ENCODE assay signal across 19 cellular contexts in genomic region chrX:137748827-137749226, GRCh38.
"Had no signal": no experiment of that assay in that cellular context is flagged by ENCODE, and none has a peak within 500 bp of the region (broad histone marks: within the 10 kb centered on the region; RNA-seq: fewer than 3 reads in every experiment).

No MANE protein-coding gene starts in this region.

- H3K36me3 ChIP-seq: cardiac muscle cell, esophagus squamous epithelium, left lung, upper lobe of right lung had no signal

- H3K9me3 ChIP-seq: esophagus squamous epithelium, left lung, testis, upper lobe of right lung had no signal

- H3K27me3 Mint-ChIP-seq: activated naive CD8-positive, alpha-beta T cell treated with anti-CD3 and anti-CD28 coated beads, Interleukin-2, amount 50 U/mL, for 24 hours; memory B cell; stimulated activated naive CD8-positive, alpha-beta T cell treated with anti-CD3 and anti-CD28 coated beads, Interleukin-15, amount 100 ng/mL, for 72 hours had no signal

- H3K27ac Mint-ChIP-seq: activated CD8-positive, alpha-beta T cell treated with anti-CD3 and anti-CD28 coated beads, Interleukin-2, amount 10 ng/mL, durations not matched to agents 7 days and 5 days; activated naive CD8-positive, alpha-beta T cell treated with anti-CD3 and anti-CD28 coated beads, Interleukin-2, amount 50 U/mL, for 24 hours; memory B cell; nephron progenitor cell; stimulated activated naive CD8-positive, alpha-beta T cell treated with anti-CD3 and anti-CD28 coated beads, Interleukin-15, amount 100 ng/mL, for 72 hours had no signal

- H3K27ac ChIP-seq: cardiac muscle cell, esophagus squamous epithelium, left lung, testis, upper lobe of right lung, VCaP had no signal

- H3K27me3 ChIP-seq: cardiac muscle cell, esophagus squamous epithelium, left lung, testis, upper lobe of right lung had no signal

- H3K4me3 ChIP-seq: cardiac muscle cell, esophagus squamous epithelium, left lung, testis, upper lobe of right lung had no signal

- H3K4me3 Mint-ChIP-seq: activated CD8-positive, alpha-beta T cell treated with anti-CD3 and anti-CD28 coated beads, Interleukin-2, amount 10 ng/mL, durations not matched to agents 7 days and 5 days; activated naive CD8-positive, alpha-beta T cell treated with anti-CD3 and anti-CD28 coated beads, Interleukin-2, amount 50 U/mL, for 24 hours; memory B cell; nephron progenitor cell; stimulated activated naive CD8-positive, alpha-beta T cell treated with anti-CD3 and anti-CD28 coated beads, Interleukin-15, amount 100 ng/mL, for 72 hours had no signal

- FAIRE-seq: keratinocyte had no signal

- DNase-seq: activated CD4-positive, alpha-beta T cell treated with anti-CD3 and anti-CD28 coated beads for 48 hours; activated CD8-positive, alpha-beta memory T cell treated with anti-CD3 and anti-CD28 coated beads, Interleukin-2, amount 50 U/mL, for 48 hours; activated CD8-positive, alpha-beta T cell treated with anti-CD3 and anti-CD28 coated beads, Interleukin-2, amount 10 ng/mL, durations not matched to agents 7 days and 5 days; activated naive CD4-positive, alpha-beta T cell treated with Interleukin-2 at 50 U/mL for 16 hours; activated naive CD8-positive, alpha-beta T cell treated with anti-CD3 and anti-CD28 coated beads, Interleukin-2, amount 50 U/mL, for 24 hours; esophagus squamous epithelium; foreskin fibroblast; glutamatergic neuron; left lung; nephron progenitor cell; stimulated activated CD4-positive, alpha-beta T cell treated with anti-CD3 and anti-CD28 coated beads, Interleukin-4, amount 100 ng/mL, for 1 hour; stimulated activated naive CD8-positive, alpha-beta T cell treated with anti-CD3 and anti-CD28 coated beads, Interleukin-15, amount 100 ng/mL, for 72 hours; T-helper 9 cell; testis; upper lobe of right lung had no signal

- H3K4me1 ChIP-seq: esophagus squamous epithelium, left lung, testis, upper lobe of right lung had no signal

- ATAC-seq: activated CD8-positive, alpha-beta T cell treated with anti-CD3 and anti-CD28 coated beads, Interleukin-2, amount 10 ng/mL, durations not matched to agents 7 days and 5 days; activated naive CD8-positive, alpha-beta T cell treated with anti-CD3 and anti-CD28 coated beads, Interleukin-2, amount 50 U/mL, for 24 hours; left lung; stimulated activated naive CD8-positive, alpha-beta T cell treated with anti-CD3 and anti-CD28 coated beads, Interleukin-15, amount 100 ng/mL, for 72 hours; upper lobe of right lung had no signal

- H3K36me3 Mint-ChIP-seq: memory B cell had no signal

- H3K4me1 Mint-ChIP-seq: activated naive CD8-positive, alpha-beta T cell treated with anti-CD3 and anti-CD28 coated beads, Interleukin-2, amount 50 U/mL, for 24 hours; memory B cell; stimulated activated naive CD8-positive, alpha-beta T cell treated with anti-CD3 and anti-CD28 coated beads, Interleukin-15, amount 100 ng/mL, for 72 hours had no signal

- H3K9me3 Mint-ChIP-seq: activated naive CD8-positive, alpha-beta T cell treated with anti-CD3 and anti-CD28 coated beads, Interleukin-2, amount 50 U/mL, for 24 hours; stimulated activated naive CD8-positive, alpha-beta T cell treated with anti-CD3 and anti-CD28 coated beads, Interleukin-15, amount 100 ng/mL, for 72 hours had no signal
